19 cellular contexts compared by ENCODE assay signal in the genomic region with DNA sequence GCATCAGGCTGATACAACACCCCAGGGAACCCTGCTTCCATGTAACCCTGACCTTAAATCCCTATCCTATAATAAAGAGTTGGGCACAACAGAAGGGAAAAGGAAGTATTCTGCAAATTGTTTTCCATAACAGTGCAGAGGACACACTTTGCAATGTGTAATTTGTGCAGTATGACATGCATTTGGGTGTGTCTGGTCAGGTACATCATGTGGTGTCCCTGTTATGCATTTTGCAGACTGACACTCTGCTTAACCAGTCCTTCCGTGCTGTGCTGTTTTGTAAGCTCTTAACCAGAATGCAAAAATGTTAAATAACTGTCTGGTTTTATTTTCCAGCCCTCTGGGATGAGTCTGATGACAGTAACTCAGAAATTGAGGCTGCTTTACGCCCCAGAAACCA.
"Had no signal": no experiment of that assay in that cellular context is flagged by ENCODE, and none has a peak within 500 bp of the region (broad histone marks: within the 10 kb centered on the region; RNA-seq: fewer than 3 reads in every experiment).

No MANE protein-coding gene starts in this region.

- DNase-seq: activated CD4-positive, alpha-beta T cell treated with anti-CD3 and anti-CD28 coated beads, Interleukin-2, amount 10 ng/mL, durations not matched to agents 24 days and 14 days; activated CD4-positive, alpha-beta T cell treated with anti-CD3 and anti-CD28 coated beads, Interleukin-2, amount 50 U/mL, for 4 hours; activated CD8-positive, alpha-beta T cell treated with anti-CD3 and anti-CD28 coated beads for 36 hours; activated gamma-delta T cell; activated naive CD4-positive, alpha-beta T cell treated with Interleukin-2 at 50 U/mL for 16 hours; activated naive CD8-positive, alpha-beta T cell treated with anti-CD3 and anti-CD28 coated beads, Interleukin-2, amount 10 ng/mL, durations not matched to agents 7 days and 5 days; activated T-cell treated with anti-CD3 and anti-CD28 coated beads, Interleukin-2, amount 50 U/mL, for 1 hour; body of pancreas; Karpas-422; KBM-7; NCI-H1694 treated with DMSO at 0.1 percent for 48 hours; NCI-H2107; NCI-H2171; NCI-H526 treated with DMSO at 0.1 percent for 48 hours; SHP77; SJCRH30; T1000 had no signal

- H3K4me3 ChIP-seq: body of pancreas, breast epithelium, SJCRH30, SK-N-MC had no signal
